7 cellular contexts compared by ENCODE assay signal in the genomic region with DNA sequence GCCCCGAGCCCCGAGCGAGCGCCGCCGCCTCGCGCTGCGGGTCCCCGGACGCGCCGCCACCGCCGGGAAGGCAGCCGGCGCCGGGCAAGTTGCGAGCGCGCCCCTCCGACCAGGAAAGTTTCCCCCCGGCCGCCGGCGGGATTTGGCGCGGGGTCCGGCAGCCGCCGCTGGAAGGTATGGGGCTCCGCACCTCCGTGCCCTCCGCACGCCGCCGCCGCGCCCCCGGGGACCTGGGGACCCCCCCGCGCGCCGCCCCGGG. TPM values are rescaled to one million over a fixed set of nuclear protein-coding genes. Genes with fewer than 3 reads are reported as not detected.
A peak's percentile ranks its signal among the peaks of the same experiment; 100 is the strongest.
DNase-seq lines count a peak whose midpoint lies in the region; ATAC-seq and TF ChIP-seq lines count a peak whose summit lies in the region.

No MANE protein-coding gene starts in this region.

- ATAC-seq in GM19023 (IDR thresholded peaks at IDR 0.05; ENCODE audit: unreplicated experiment) = peak; percentile 4

- intact Hi-C loops in spleen (cut with DNase I; ENCODE audit: low total_unique reads) = loop anchor here (5.0 kb wide), 2 partner anchors 165 to 185 kb away; no protein-coding TSS in a partner anchor

- H3K4me3 ChIP-seq in SK-N-MC (peak overlapping the region; percentile 92), iPS-11a (ENCODE audit: low read depth, low read length) (peak overlapping the region; percentile 55), spleen (peak overlapping the region; percentile 57 to 84 (median 60))

- no peak overlapping the region for H3K27ac ChIP-seq in SK-N-MC
- peak overlapping the region in 6 of 8 donors; percentile 20 to 77 (median 64) for H3K27ac ChIP-seq in spleen
- no peak overlapping the region for H3K27ac ChIP-seq in RWPE1

- H3K36me3 ChIP-seq in SK-N-MC (ENCODE audit: insufficient read depth, low read length) = no peaks in the 10 kb centered on the region
- H3K36me3 ChIP-seq in spleen = no peaks in the 10 kb centered on the region

- H3K9me3 ChIP-seq in SK-N-MC (ENCODE audit: low read depth, low read length) = no peaks in the 10 kb centered on the region
- H3K9me3 ChIP-seq in spleen = no peaks in the 10 kb centered on the region

- CTCF ChIA-PET in RWPE1 (lab: Yijun Ruan, JAX) = interaction anchor here (0.6 to 1.0 kb wide), 2 partner anchors 184 to 1004 kb away, joined by 3 to 4 read pairs; no protein-coding TSS in a partner anchor

- peaks cover 15 to 61% (median 48%) of the 10 kb centered on the region in 6 donors for H3K4me1 ChIP-seq in spleen

- TF ChIP-seq CTCF in spleen (IDR thresholded peaks at IDR 0.05 in 8 of 11, conservative IDR thresholded peaks at IDR 0.05 in 3 of 11) (no peak), RWPE1 (conservative IDR thresholded peaks at IDR 0.05; ENCODE audit: low read depth) (no peak)

- H3K9ac ChIP-seq in SK-N-MC (ENCODE audit: insufficient read length) = peak overlapping the region; percentile 69

- WGBS in spleen, 5 donors = 1 to 2% (median 1%) methylated on average over 26 to 45 of the region's 45 CpGs; no CpG with 5 or more reads in 2 of the 5 donors

- no peak for DNase-seq in SK-N-MC (ENCODE audit: low read depth, low spot score)
- peak; percentile 81 for DNase-seq in spleen
- no peak for DNase-seq in C1 segment of cervical spinal cord (lab: John Stamatoyannopoulos, UW)
- no peak for DNase-seq in effector CD8-positive, alpha-beta T cell (lab: John Stamatoyannopoulos, UW)
- no peak for DNase-seq in RWPE1 (ENCODE audit: low spot score)

- TF ChIP-seq POLR2A in spleen (IDR thresholded peaks at IDR 0.05) = no peak

- POLR2A ChIA-PET in RWPE1 (lab: Yijun Ruan, JAX; ENCODE audit: low non-redundant PET) = no interaction called here

- H3K27me3 ChIP-seq in spleen (replicated peaks in 1 of 7) = peaks cover 0 to 45% (median 14%) of the 10 kb centered on the region in 7 donors

RNA-seq across cellular contexts. Expression of a gene that starts 0.3 kb away (rescaled TPM):
- total RNA-seq in spleen = 10 to 100 TPM; 16.5 to 47.5 (median 24.0) TPM
- 1 to 10 TPM; 2.1 to 7.9 (median 3.1) TPM for polyA plus RNA-seq in spleen

Comparison
In these comparisons a context has a peak if more than half of its experiments do, and no peak if none do; other contexts are left out.
1. H3K27ac ChIP-seq: peak in spleen (6 of 8); none in SK-N-MC (single experiment) and RWPE1 (single experiment).
2. Peak in every context shown above with its lines, with median percentiles within 50 percentile points of each other: H3K4me3 ChIP-seq.